17 cellular contexts compared by ENCODE assay signal in the genomic region with DNA sequence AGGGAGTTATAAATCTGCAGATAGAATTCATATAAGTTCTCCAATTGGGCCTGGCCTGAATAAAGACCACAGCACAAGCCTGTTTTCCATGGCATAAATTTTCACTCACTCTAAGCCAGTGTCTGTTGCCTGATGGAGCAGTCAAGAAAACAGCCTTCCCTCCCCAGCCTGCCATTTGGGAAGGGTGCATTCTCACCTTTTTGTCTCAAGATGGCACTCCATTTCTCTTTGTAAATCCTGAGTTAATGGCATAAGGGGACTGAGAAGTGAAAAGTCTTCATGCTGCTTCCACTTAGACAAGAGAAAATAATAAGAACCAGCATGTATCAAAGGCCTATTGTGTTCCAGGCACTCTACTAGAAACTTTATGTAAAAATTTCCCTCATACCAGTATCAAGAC.
DNase-seq lines count a peak whose midpoint lies in the region; FAIRE-seq and TF ChIP-seq lines count a peak whose summit lies in the region.
"Had no signal": no experiment of that assay in that cellular context is flagged by ENCODE, and none has a peak within 500 bp of the region (broad histone marks: within the 10 kb centered on the region; RNA-seq: fewer than 3 reads in every experiment).

No MANE protein-coding gene starts in this region.

- no peak for TF ChIP-seq EP300 in H1 (IDR thresholded peaks at IDR 0.05; ENCODE audit: borderline replicate concordance in 1 of 2, low read depth in 2 of 2, low read length in 2 of 2)

- H3K9ac ChIP-seq in OCI-LY3 (ENCODE audit: low read length) (no peak overlapping the region), H1 (replicated peaks in 1 of 4; ENCODE audit: extremely low read depth in 1 of 4, low read depth in 3 of 4, low read length in 3 of 4) (no peak overlapping the region)
- H3K9ac ChIP-seq: parathyroid adenoma had no signal

- H4K20me1 ChIP-seq in OCI-LY3 (ENCODE audit: insufficient read depth, low read length) = no peaks in the 10 kb centered on the region
- no peaks in the 10 kb centered on the region for H4K20me1 ChIP-seq in H1 (replicated peaks in 1 of 2; ENCODE audit: control insufficient read depth in 1 of 2, insufficient read depth in 2 of 2, low read length in 2 of 2)

- FAIRE-seq in H1 (lab: Jason Lieb, UNC) = no peak

- TF ChIP-seq CTCF in MCF 10A (IDR thresholded peaks at IDR 0.05; ENCODE audit: unreplicated experiment) = peak; percentile 23
- no peak for TF ChIP-seq CTCF in breast epithelium (IDR thresholded peaks at IDR 0.05)
- peak; percentile 62 for TF ChIP-seq CTCF in OCI-LY3 (IDR thresholded peaks at IDR 0.05; ENCODE audit: low read depth, low read length)
- no peak for TF ChIP-seq CTCF in H1 (IDR thresholded peaks at IDR 0.05; ENCODE audit: control extremely low read depth in 1 of 3, insufficient read depth in 1 of 3, low read depth in 1 of 3, low read length in 3 of 3)
- TF ChIP-seq CTCF in spleen (IDR thresholded peaks at IDR 0.05 in 8 of 11, conservative IDR thresholded peaks at IDR 0.05 in 3 of 11) = no peak

- H2BK15ac ChIP-seq in H1 (ENCODE audit: low read length) = no peak overlapping the region

- no TSS peak for BruUV-seq in MCF 10A (replicated peaks; lab: Mats Ljungman, UMichigan)

- H2BK120ac ChIP-seq in H1 (replicated peaks; ENCODE audit: low read depth, low read length) = no peak overlapping the region

- H3K79me2 ChIP-seq in OCI-LY3 (ENCODE audit: low read length) (no peaks in the 10 kb centered on the region), H1 (ENCODE audit: control insufficient read depth in 1 of 2, insufficient read depth in 2 of 2, low read length in 2 of 2) (no peaks in the 10 kb centered on the region)
- H3K79me2 ChIP-seq: parathyroid adenoma had no signal

- no peak overlapping the region for H3K56ac ChIP-seq in H1 (replicated peaks; ENCODE audit: insufficient read length, low read depth, low read length)

- H2BK5ac ChIP-seq in H1 (ENCODE audit: low read depth, low read length) = no peak overlapping the region

- DNase-seq in MCF 10A (ENCODE audit: unreplicated experiment) = peak; percentile 39
- no peak for DNase-seq in breast epithelium (ENCODE audit: low spot score in 2 of 2)
- DNase-seq in H1 (ENCODE audit: low read depth in 1 of 2, low spot score in 2 of 2) = no peak
- DNase-seq in stimulated activated CD4-positive, alpha-beta T cell treated with anti-CD3 and anti-CD28 coated beads, Interleukin-12 subunit alpha, Interleukin-12 subunit beta, amount 100 ng/mL, for 4 hours = no peak
- DNase-seq in NCI-H2196 (lab: John Stamatoyannopoulos, UW; ENCODE audit: unreplicated experiment) = no peak
- no peak for DNase-seq in spleen
- no peak for DNase-seq in NCI-H187 treated with DMSO at 0.1 percent for 48 hours (lab: John Stamatoyannopoulos, UW)
- DNase-seq: activated CD4-positive, alpha-beta T cell treated with anti-CD3 and anti-CD28 coated beads, Interleukin-2, amount 50 U/mL, for 4 hours; HFFc6; NCI-H1048; NCI-H226; stimulated activated CD4-positive, alpha-beta T cell treated with anti-CD3 and anti-CD28 coated beads, Interleukin-1b, Interleukin-23, amount 100 ng/mL, for 48 hours; T-helper 9 cell had no signal

- H3K4me1 ChIP-seq in breast epithelium (no peaks in the 10 kb centered on the region), OCI-LY3 (ENCODE audit: low read length) (no peaks in the 10 kb centered on the region), H1 (replicated peaks in 1 of 4; ENCODE audit: control insufficient read depth in 3 of 4, insufficient read depth in 4 of 4, low read length in 3 of 4) (no peaks in the 10 kb centered on the region), spleen (no peaks in the 10 kb centered on the region)
- H3K4me1 ChIP-seq: parathyroid adenoma had no signal

- H3K36me3 ChIP-seq in breast epithelium (no peaks in the 10 kb centered on the region), OCI-LY3 (replicated peaks; ENCODE audit: low read depth, low read length) (no peaks in the 10 kb centered on the region), H1 (ENCODE audit: control insufficient read depth in 2 of 4, insufficient read depth in 4 of 4, low read length in 3 of 4) (no peaks in the 10 kb centered on the region), spleen (no peaks in the 10 kb centered on the region)

- no peak overlapping the region for H4K8ac ChIP-seq in H1 (ENCODE audit: extremely low read depth, insufficient read depth, low read length)

- no peak overlapping the region for H4K91ac ChIP-seq in H1 (replicated peaks; ENCODE audit: insufficient read length, low read length)

- H3K4me2 ChIP-seq in OCI-LY3 (ENCODE audit: low read length) = no peak overlapping the region
- no peak overlapping the region for H3K4me2 ChIP-seq in H1 (ENCODE audit: insufficient read depth in 1 of 2, low read depth in 2 of 2, low read length in 2 of 2)

- no peak overlapping the region for H3K14ac ChIP-seq in H1 (ENCODE audit: insufficient read length)

- H3K9me3 ChIP-seq in breast epithelium (peaks cover 2 to 9% of the 10 kb centered on the region in 2 donors), OCI-LY3 (ENCODE audit: insufficient read depth, low read length) (no peaks in the 10 kb centered on the region), H1 (ENCODE audit: insufficient read depth in 2 of 2, low read depth in 1 of 2, low read length in 1 of 2) (no peaks in the 10 kb centered on the region), spleen (peaks cover 0 to 18% (median 8%) of the 10 kb centered on the region in 8 donors)

- H3K4me1 Mint-ChIP-seq in MCF 10A (ENCODE audit: insufficient read depth, unreplicated experiment) = no peaks in the 10 kb centered on the region

- H3K27ac ChIP-seq in breast epithelium = no peak overlapping the region
- H3K27ac ChIP-seq in OCI-LY3 (ENCODE audit: low read length) = no peak overlapping the region
- no peak overlapping the region for H3K27ac ChIP-seq in H1 (ENCODE audit: low read depth, low read length)
- H3K27ac ChIP-seq in spleen = no peak overlapping the region
- H3K27ac ChIP-seq: epithelial cell of prostate, parathyroid adenoma had no signal

- H3K4me3 ChIP-seq in breast epithelium (no peak overlapping the region), OCI-LY3 (ENCODE audit: low read length) (no peak overlapping the region), H1 (ENCODE audit: extremely low read depth in 1 of 4, insufficient read depth in 2 of 4, low read depth in 3 of 4, low read length in 4 of 4) (no peak overlapping the region), spleen (no peak overlapping the region)

- H3K23ac ChIP-seq in H1 (ENCODE audit: insufficient read length) = no peak overlapping the region

- POLR2A ChIA-PET in MCF 10A (lab: Yijun Ruan, JAX) = no interaction called here
- POLR2A ChIA-PET in H1 (lab: Charles Lee; ENCODE audit: partially characterized antibody) = no interaction called here

- H2AK5ac ChIP-seq in H1 (ENCODE audit: low read depth, low read length) = no peak overlapping the region

- no peaks in the 10 kb centered on the region for H3K9me3 Mint-ChIP-seq in MCF 10A (ENCODE audit: unreplicated experiment)
- H3K9me3 Mint-ChIP-seq: HFFc6 had no signal

- no peaks in the 10 kb centered on the region for H3K23me2 ChIP-seq in H1 (ENCODE audit: low read depth, low read length)

- H3K27ac Mint-ChIP-seq in MCF 10A (ENCODE audit: low read depth, unreplicated experiment) = no peak overlapping the region
- H3K27ac Mint-ChIP-seq: HFFc6, type B pancreatic cell had no signal

- peak; percentile 18 to 20; a peak in 2 of 4 replicates for TF ChIP-seq RAD21 in H1 (IDR thresholded peaks at IDR 0.05 in 1 of 2, conservative IDR thresholded peaks at IDR 0.05 in 1 of 2; ENCODE audit: low read depth in 2 of 2, low read length in 2 of 2)

- H2BK12ac ChIP-seq in H1 (ENCODE audit: low read depth, low read length) = no peak overlapping the region

- no peak overlapping the region for H3K4me3 Mint-ChIP-seq in MCF 10A (ENCODE audit: unreplicated experiment)
- H3K4me3 Mint-ChIP-seq: HFFc6, type B pancreatic cell had no signal

- H3K4ac ChIP-seq in H1 (replicated peaks; ENCODE audit: insufficient read length, low read depth, low read length) = no peak overlapping the region

- H2AFZ ChIP-seq in OCI-LY3 (ENCODE audit: low read depth, low read length) = no peak overlapping the region
- no peak overlapping the region for H2AFZ ChIP-seq in H1 (ENCODE audit: low read length)
- H2AFZ ChIP-seq: parathyroid adenoma had no signal

- no peak overlapping the region for H2BK20ac ChIP-seq in H1 (ENCODE audit: low read length)

- TF ChIP-seq POLR2A in breast epithelium (IDR thresholded peaks at IDR 0.05) = no peak
- TF ChIP-seq POLR2A in H1 (IDR thresholded peaks at IDR 0.05; ENCODE audit: control extremely low read depth in 1 of 2, low read depth in 2 of 2, low read length in 2 of 2) = no peak
- TF ChIP-seq POLR2A in spleen (IDR thresholded peaks at IDR 0.05) = no peak

- intact Hi-C loops in MCF 10A (cut with micrococcal nuclease) = loop anchor here (1.0 kb wide), 2 partner anchors 103 to 653 kb away; no protein-coding TSS in a partner anchor
- intact Hi-C loops in breast epithelium (cut with DNase I; ENCODE audit: low total_unique reads) = no loop called here
- intact Hi-C loops in spleen (cut with DNase I; ENCODE audit: low total_unique reads) = no loop called here

- no peaks in the 10 kb centered on the region for H3K27me3 ChIP-seq in breast epithelium
- H3K27me3 ChIP-seq in OCI-LY3 (ENCODE audit: low read depth, low read length) = no peaks in the 10 kb centered on the region
- no peaks in the 10 kb centered on the region for H3K27me3 ChIP-seq in H1 (replicated peaks in 1 of 4; ENCODE audit: control insufficient read depth in 3 of 4, extremely low read depth in 1 of 4, insufficient read depth in 3 of 4, low read length in 3 of 4)
- no peaks in the 10 kb centered on the region for H3K27me3 ChIP-seq in spleen (replicated peaks in 1 of 7)

- no peak overlapping the region for H3K18ac ChIP-seq in H1 (ENCODE audit: extremely low read depth, low read length)

- no peak overlapping the region for H4K5ac ChIP-seq in H1 (ENCODE audit: insufficient read length, low read depth, low read length)

- H3K36me3 Mint-ChIP-seq in MCF 10A (ENCODE audit: insufficient read depth, unreplicated experiment) = peaks cover 5% of the 10 kb centered on the region
- H3K36me3 Mint-ChIP-seq: type B pancreatic cell had no signal

- CTCF ChIA-PET in MCF 10A (lab: Yijun Ruan, JAX) = interaction anchor here (0.5 to 4.3 kb wide), 9 partner anchors 14 to 653 kb away, joined by 3 to 33 read pairs (median 4); no protein-coding TSS in a partner anchor
- CTCF ChIA-PET in H1 (lab: Charles Lee; ENCODE audit: partially characterized antibody) = interaction anchor here (1.1 to 1.5 kb wide), 2 partner anchors 10 to 42 kb away, joined by 3 to 8 read pairs; no protein-coding TSS in a partner anchor

- H3K79me1 ChIP-seq in H1 (ENCODE audit: low read depth, low read length) = no peaks in the 10 kb centered on the region

- peaks cover 3% of the 10 kb centered on the region for H3K27me3 Mint-ChIP-seq in MCF 10A (ENCODE audit: insufficient read depth, unreplicated experiment)
- H3K27me3 Mint-ChIP-seq: type B pancreatic cell had no signal

TF ChIP-seq in H1, 55 proteins besides CTCF, POLR2A, EP300 and RAD21 (continues in another document):
- TF ChIP-seq SP1 (IDR thresholded peaks at IDR 0.05; ENCODE audit: low read depth, low read length) (no peak), TCF12 (IDR thresholded peaks at IDR 0.05; ENCODE audit: low read depth, low read length) (no peak), EZH2 (IDR thresholded peaks at IDR 0.05; ENCODE audit: low read depth, low read length, severe bottlenecking) (no peak), EGR1 (IDR thresholded peaks at IDR 0.05; ENCODE audit: borderline replicate concordance, low read depth, low read length) (no peak), KDM5A (IDR thresholded peaks at IDR 0.05; ENCODE audit: low read length) (no peak)

Comparison
In these comparisons a context has a peak if more than half of its experiments do, and no peak if none do; other contexts are left out.
1. CTCF ChIP-seq: peak in MCF 10A (single experiment) and OCI-LY3 (single experiment); none in breast epithelium (0 of 3), H1 (0 of 3) and spleen (0 of 11).